Comparison of ENCODE assay signal across 21 cellular contexts in genomic region chr14:71662291-71662790, GRCh38.
DNase-seq lines count a peak whose midpoint lies in the region; FAIRE-seq lines count a peak whose summit lies in the region.
"Had no signal": no experiment of that assay in that cellular context is flagged by ENCODE, and none has a peak within 500 bp of the region (broad histone marks: within the 10 kb centered on the region; RNA-seq: fewer than 3 reads in every experiment).

No MANE protein-coding gene starts in this region.

- H2AFZ ChIP-seq in trophoblast cell (ENCODE audit: insufficient read depth, low read length, poor library complexity) = no peak overlapping the region
- H2AFZ ChIP-seq: GM23248 had no signal

- H4K12ac ChIP-seq in trophoblast cell (ENCODE audit: low read depth, low read length) = no peak overlapping the region

- H2BK120ac ChIP-seq in trophoblast cell (ENCODE audit: insufficient read depth, low read length, poor library complexity) = no peak overlapping the region

- peak; percentile 52 for FAIRE-seq in urothelium cell line (lab: Jason Lieb, UNC)
- FAIRE-seq: GM18507, H1 had no signal

- H3K4ac ChIP-seq in trophoblast cell (ENCODE audit: low read depth, low read length) = no peak overlapping the region

- H2AK5ac ChIP-seq in trophoblast cell (ENCODE audit: low read length) = no peak overlapping the region

- in situ Hi-C loops in G401 (cut with HindIII; ENCODE audit: low sequenced_read_pairs) = no loop called here

- no peak overlapping the region for H2BK5ac ChIP-seq in trophoblast cell (ENCODE audit: low read depth, low read length, poor library complexity)

- H3K4me2 ChIP-seq in trophoblast cell (ENCODE audit: low read length) = no peak overlapping the region
- H3K4me2 ChIP-seq: BLaER1 had no signal

- H3K79me1 ChIP-seq in trophoblast cell (ENCODE audit: low read length) = no peaks in the 10 kb centered on the region

- no peaks in the 10 kb centered on the region for H3K27me3 ChIP-seq in trophoblast cell (ENCODE audit: insufficient read depth, low read length)
- H3K27me3 ChIP-seq: BLaER1 had no signal

- DNase-seq in G401 (ENCODE audit: low spot score) = peak; percentile 67
- DNase-seq in cerebellar cortex (ENCODE audit: low spot score) = peak; percentile 61
- DNase-seq in trophoblast cell = peak; percentile 19 to 58
- no peak for DNase-seq in urothelium cell line (ENCODE audit: low spot score)
- DNase-seq in activated naive CD4-positive, alpha-beta T cell treated with Interleukin-2 at 50 U/mL for 16 hours = no peak
- DNase-seq in NOMO-1 treated with DMSO at 0.1 percent for 48 hours (lab: John Stamatoyannopoulos, UW; ENCODE audit: unreplicated experiment) = no peak
- DNase-seq in DMS153 (lab: John Stamatoyannopoulos, UW) = no peak
- DNase-seq: Caco-2; CD4-positive, CD25-positive, alpha-beta regulatory T cell; CD8-positive, alpha-beta T cell; DMS79; EL; GF-D8; GM23248; H7; HCEC 1CT had no signal

- H3K9me3 ChIP-seq in trophoblast cell (ENCODE audit: insufficient read depth, low read depth, low read length) = no peaks in the 10 kb centered on the region
- H3K9me3 ChIP-seq: BLaER1, Caco-2 had no signal

- WGBS in trophoblast cell (ENCODE audit: extremely low coverage, insufficient coverage, insufficient read length) = no CpG with 5 or more reads among the region's 4 CpGs

- H3K14ac ChIP-seq in trophoblast cell (ENCODE audit: low read length) = no peak overlapping the region

- H2BK12ac ChIP-seq in trophoblast cell (ENCODE audit: low read length) = no peak overlapping the region

- H3K36me3 ChIP-seq in trophoblast cell (ENCODE audit: control insufficient read depth in 1 of 2, insufficient read depth in 2 of 2, low read length in 2 of 2) = peaks cover 2 to 4% of the 10 kb centered on the region in 2 experiments

- no peaks in the 10 kb centered on the region for H3K79me2 ChIP-seq in trophoblast cell (ENCODE audit: control insufficient read depth, insufficient read depth, low read length, poor library complexity)

- no peak overlapping the region for H3K18ac ChIP-seq in trophoblast cell (ENCODE audit: low read length)

- no peak overlapping the region for H3K23ac ChIP-seq in trophoblast cell (ENCODE audit: low read length)

- no peak overlapping the region for H3K9ac ChIP-seq in trophoblast cell (ENCODE audit: low read length)
- H3K9ac ChIP-seq: BLaER1, GM23248 had no signal

- H3K27ac ChIP-seq in trophoblast cell (ENCODE audit: low read depth, low read length) = no peak overlapping the region
- H3K27ac ChIP-seq: 22Rv1, BLaER1, C4-2B, GM23248 had no signal

- H4K8ac ChIP-seq in trophoblast cell (ENCODE audit: low read depth, low read length) = no peak overlapping the region

- H3K4me3 ChIP-seq in trophoblast cell (ENCODE audit: low read depth, low read length) = no peak overlapping the region
- H3K4me3 ChIP-seq: BLaER1, GM23248 had no signal

- H4K91ac ChIP-seq in trophoblast cell (ENCODE audit: low read depth, low read length) = no peak overlapping the region

- H3K4me1 ChIP-seq in trophoblast cell (ENCODE audit: control insufficient read depth in 1 of 2, insufficient read depth in 2 of 2, low read length in 2 of 2) = peaks cover 2 to 3% of the 10 kb centered on the region in 2 experiments
- H3K4me1 ChIP-seq: Caco-2 had no signal

Comparison
In these comparisons a context has a peak if more than half of its experiments do, and no peak if none do; other contexts are left out.
1. DNase-seq: peak in G401 (single experiment), cerebellar cortex (single experiment) and trophoblast cell (2 of 2); none in urothelium cell line (single experiment), activated naive CD4-positive, alpha-beta T cell treated with Interleukin-2 at 50 U/mL for 16 hours (single experiment), NOMO-1 treated with DMSO at 0.1 percent for 48 hours (single experiment) and DMS153 (single experiment).